ENCODE assay signal across 1 cellular context in the genomic region with DNA sequence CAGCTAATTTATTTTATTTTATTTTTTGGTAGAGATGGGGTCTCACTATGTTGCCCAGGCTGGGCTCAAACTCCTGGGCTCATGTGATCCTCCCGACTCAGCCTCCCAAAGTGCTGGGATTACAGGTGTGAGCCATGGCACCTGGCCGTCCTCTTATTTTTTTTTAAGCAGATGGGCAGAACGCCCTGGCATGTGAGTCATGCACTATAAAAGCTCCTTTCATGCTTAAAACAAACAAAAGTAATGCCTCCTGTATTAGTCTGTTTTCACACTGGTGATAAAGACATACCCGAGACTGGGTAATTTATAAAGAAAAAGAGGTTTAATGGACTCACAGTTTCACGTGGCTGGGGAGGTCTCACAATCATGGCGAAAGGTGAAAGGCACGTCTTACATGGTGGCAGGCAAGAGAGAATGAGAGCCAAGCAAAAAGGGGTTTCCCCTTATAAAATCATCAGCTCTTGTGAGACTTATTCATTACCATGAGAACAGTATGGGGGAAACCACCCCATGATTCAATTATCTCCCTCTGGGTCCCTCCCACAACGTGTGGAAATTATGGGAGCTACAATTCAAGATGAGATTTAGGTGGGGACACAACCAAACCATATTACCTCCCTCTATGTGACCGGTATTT.
TF ChIP-seq lines count a peak whose summit lies in the region.

No MANE protein-coding gene starts in this region.

TF ChIP-seq in HepG2, 621 proteins besides CTCF, POLR2A, EP300 and RAD21:
- TF ChIP-seq ZNF430 (CRISPR knock-in tag; IDR thresholded peaks at IDR 0.05) = peak; percentile 31; the same call in 1 of the 2 replicates
